In genomic region chr6:56949925-56950495, GRCh38 we compare ENCODE assay signal across 1 cellular context.
TF ChIP-seq lines count a peak whose summit lies in the region.

No MANE protein-coding gene starts in this region.

TF ChIP-seq in K562, 482 proteins besides CTCF, POLR2A, EP300 and RAD21 (continued from another document):
- TF ChIP-seq MGA (IDR thresholded peaks at IDR 0.05) (no peak), BDP1 (IDR thresholded peaks at IDR 0.05; ENCODE audit: insufficient read depth, insufficient read length) (peak; percentile 4), ATF6 (CRISPR knock-in tag; IDR thresholded peaks at IDR 0.05) (no peak), PKNOX1 (IDR thresholded peaks at IDR 0.05) (peak; percentile 75), SOX6 (IDR thresholded peaks at IDR 0.05) (peak; percentile 59; the same call in 1 of the 2 replicates), TBP (optimal IDR thresholded peaks at IDR 0.05; ENCODE audit: low read depth, low read length) (no peak), HLTF (IDR thresholded peaks at IDR 0.05) (no peak), JUND (IDR thresholded peaks at IDR 0.05; ENCODE audit: borderline replicate concordance, low read depth, low read length) (0 out of 2 replicates have a peak, but pooled peaks have one; percentile 12), JUND (tag; IDR thresholded peaks at IDR 0.05; ENCODE audit: borderline replicate concordance, low read depth, low read length) (peak; percentile 35; the same call in 1 of the 3 replicates)
